Comparison of ENCODE assay signal across 20 cellular contexts in genomic region chr4:65825121-65825520, GRCh38.
A peak's percentile ranks its signal among the peaks of the same experiment; 100 is the strongest.
DNase-seq lines count a peak whose midpoint lies in the region; ATAC-seq and TF ChIP-seq lines count a peak whose summit lies in the region.
"Had no signal": no experiment of that assay in that cellular context is flagged by ENCODE, and none has a peak within 500 bp of the region (broad histone marks: within the 10 kb centered on the region; RNA-seq: fewer than 3 reads in every experiment).

No MANE protein-coding gene starts in this region.

- intact Hi-C loops in MCF 10A (cut with micrococcal nuclease) (no loop called here), breast epithelium (cut with DNase I; ENCODE audit: low total_unique reads) (no loop called here)

- POLR2A ChIA-PET in MCF 10A (lab: Yijun Ruan, JAX): interaction anchor here (0.8 kb wide), 1 partner anchor 10 kb away, joined by 4 read pairs; no protein-coding TSS in a partner anchor

- H3K27ac ChIP-seq in breast epithelium: no peak overlapping the region
- no peak overlapping the region for H3K27ac ChIP-seq in effector memory CD4-positive, alpha-beta T cell (ENCODE audit: insufficient read depth, low read length, poor library complexity, severe bottlenecking)
- H3K27ac ChIP-seq: hepatocyte, right lobe of liver, thyroid gland had no signal

- no peak for TF ChIP-seq POLR2A in breast epithelium (IDR thresholded peaks at IDR 0.05)

- H3K27me3 Mint-ChIP-seq in MCF 10A (ENCODE audit: insufficient read depth, unreplicated experiment): no peaks in the 10 kb centered on the region
- H3K27me3 Mint-ChIP-seq: activated CD4-positive, alpha-beta T cell treated with anti-CD3 and anti-CD28 coated beads, Interleukin-2, amount 10 ng/mL, durations not matched to agents 24 days and 14 days; CD4-positive, alpha-beta T cell had no signal

- CTCF ChIA-PET in MCF 10A (lab: Yijun Ruan, JAX): interaction anchor here (0.7 to 0.9 kb wide), 2 partner anchors 29 to 864 kb away, joined by 3 read pairs; no protein-coding TSS in a partner anchor

- H3K4me3 ChIP-seq in breast epithelium: no peak overlapping the region
- no peak overlapping the region for H3K4me3 ChIP-seq in fibroblast of mammary gland (ENCODE audit: control insufficient read depth, low read depth, low read length)
- H3K4me3 ChIP-seq in effector memory CD4-positive, alpha-beta T cell (ENCODE audit: insufficient read depth, low read depth, low read length, poor library complexity, severe bottlenecking): no peak overlapping the region
- H3K4me3 ChIP-seq: hepatocyte, mucosa of descending colon, right lobe of liver, thyroid gland had no signal

- peak overlapping the region; percentile 40 for H3K27ac Mint-ChIP-seq in MCF 10A (ENCODE audit: low read depth, unreplicated experiment)
- H3K27ac Mint-ChIP-seq: activated CD4-positive, alpha-beta T cell treated with anti-CD3 and anti-CD28 coated beads, Interleukin-2, amount 10 ng/mL, durations not matched to agents 24 days and 14 days; CD4-positive, alpha-beta T cell; H9 had no signal

- H3K4me3 Mint-ChIP-seq in MCF 10A (ENCODE audit: unreplicated experiment): no peak overlapping the region
- H3K4me3 Mint-ChIP-seq: activated CD4-positive, alpha-beta T cell treated with anti-CD3 and anti-CD28 coated beads, Interleukin-2, amount 10 ng/mL, durations not matched to agents 24 days and 14 days; CD4-positive, alpha-beta T cell; H9 had no signal

- H3K9me3 ChIP-seq in breast epithelium: peaks cover 0 to 12% of the 10 kb centered on the region in 2 donors
- no peaks in the 10 kb centered on the region for H3K9me3 ChIP-seq in effector memory CD4-positive, alpha-beta T cell (ENCODE audit: control insufficient read depth, low read length)
- H3K9me3 ChIP-seq: mucosa of descending colon, right lobe of liver, thyroid gland had no signal

- H3K4me1 ChIP-seq in breast epithelium: no peaks in the 10 kb centered on the region
- no peaks in the 10 kb centered on the region for H3K4me1 ChIP-seq in effector memory CD4-positive, alpha-beta T cell (ENCODE audit: control insufficient read depth, insufficient read depth, low read length, poor library complexity, severe bottlenecking)
- H3K4me1 ChIP-seq: right lobe of liver, thyroid gland had no signal

- H3K27me3 ChIP-seq in breast epithelium: no peaks in the 10 kb centered on the region
- H3K27me3 ChIP-seq in effector memory CD4-positive, alpha-beta T cell (replicated peaks; ENCODE audit: control insufficient read depth, insufficient read depth, low read length, poor library complexity, severe bottlenecking): no peaks in the 10 kb centered on the region
- H3K27me3 ChIP-seq: hepatocyte, right lobe of liver, thyroid gland had no signal

- H3K9me3 Mint-ChIP-seq in MCF 10A (ENCODE audit: unreplicated experiment): no peaks in the 10 kb centered on the region
- H3K9me3 Mint-ChIP-seq: activated CD4-positive, alpha-beta T cell treated with anti-CD3 and anti-CD28 coated beads, Interleukin-2, amount 10 ng/mL, durations not matched to agents 24 days and 14 days had no signal

- H3K36me3 Mint-ChIP-seq in MCF 10A (ENCODE audit: insufficient read depth, unreplicated experiment): no peaks in the 10 kb centered on the region

- DNase-seq in MCF 10A (ENCODE audit: unreplicated experiment): peak; percentile 78
- no peak for DNase-seq in breast epithelium (ENCODE audit: low spot score in 2 of 2)
- DNase-seq in SW480 (ENCODE audit: low spot score): peak; percentile 25
- peak; percentile 70 for DNase-seq in fibroblast of mammary gland (ENCODE audit: low read depth)
- DNase-seq in effector memory CD4-positive, alpha-beta T cell: no peak
- DNase-seq in superior temporal gyrus (ENCODE audit: extremely low spot score): no peak
- no peak for DNase-seq in activated naive CD4-positive, alpha-beta T cell treated with anti-CD3 and anti-CD28 coated beads, Interleukin-2, amount 50 U/mL, for 16 hours
- DNase-seq: activated CD4-positive, alpha-beta T cell treated with anti-CD3 and anti-CD28 coated beads, Interleukin-2, amount 10 ng/mL, durations not matched to agents 24 days and 14 days; activated T-cell treated with anti-CD3 and anti-CD28 coated beads, Interleukin-2, amount 50 U/mL, for 48 hours; CD4-positive, alpha-beta T cell; H9; mucosa of descending colon; NCI-H1092; nucleus accumbens; right lobe of liver; stimulated activated CD4-positive, alpha-beta T cell treated with anti-CD3 and anti-CD28 coated beads, Interleukin-4, amount 100 ng/mL, for 24 hours; T1000; thyroid gland had no signal

- BruUV-seq in MCF 10A (replicated peaks; lab: Mats Ljungman, UMichigan): no TSS peak

- H3K4me1 Mint-ChIP-seq in MCF 10A (ENCODE audit: insufficient read depth, unreplicated experiment): no peaks in the 10 kb centered on the region
- H3K4me1 Mint-ChIP-seq: activated CD4-positive, alpha-beta T cell treated with anti-CD3 and anti-CD28 coated beads, Interleukin-2, amount 10 ng/mL, durations not matched to agents 24 days and 14 days had no signal

- no peaks in the 10 kb centered on the region for H3K36me3 ChIP-seq in breast epithelium
- H3K36me3 ChIP-seq in effector memory CD4-positive, alpha-beta T cell (ENCODE audit: control insufficient read depth, insufficient read depth, low read length): no peaks in the 10 kb centered on the region
- H3K36me3 ChIP-seq: right lobe of liver, thyroid gland had no signal

- ATAC-seq in HG03280 (IDR thresholded peaks at IDR 0.05; ENCODE audit: unreplicated experiment): no peak
- ATAC-seq: mucosa of descending colon, right lobe of liver had no signal

- no peak for TF ChIP-seq CTCF in MCF 10A (IDR thresholded peaks at IDR 0.05; ENCODE audit: unreplicated experiment)
- TF ChIP-seq CTCF in breast epithelium (IDR thresholded peaks at IDR 0.05): no peak
- no peak for TF ChIP-seq CTCF in fibroblast of mammary gland (conservative IDR thresholded peaks at IDR 0.05; ENCODE audit: control insufficient read depth, insufficient read depth, low read depth, low read length)

Comparison
In these comparisons a context has a peak if more than half of its experiments do, and no peak if none do; other contexts are left out.
1. DNase-seq: peak in MCF 10A (single experiment), SW480 (single experiment) and fibroblast of mammary gland (single experiment); none in breast epithelium (0 of 2), effector memory CD4-positive, alpha-beta T cell (0 of 3), superior temporal gyrus (single experiment) and activated naive CD4-positive, alpha-beta T cell treated with anti-CD3 and anti-CD28 coated beads, Interleukin-2, amount 50 U/mL, for 16 hours (single experiment).